ENCODE assay signal across 14 cellular contexts in the genomic region with DNA sequence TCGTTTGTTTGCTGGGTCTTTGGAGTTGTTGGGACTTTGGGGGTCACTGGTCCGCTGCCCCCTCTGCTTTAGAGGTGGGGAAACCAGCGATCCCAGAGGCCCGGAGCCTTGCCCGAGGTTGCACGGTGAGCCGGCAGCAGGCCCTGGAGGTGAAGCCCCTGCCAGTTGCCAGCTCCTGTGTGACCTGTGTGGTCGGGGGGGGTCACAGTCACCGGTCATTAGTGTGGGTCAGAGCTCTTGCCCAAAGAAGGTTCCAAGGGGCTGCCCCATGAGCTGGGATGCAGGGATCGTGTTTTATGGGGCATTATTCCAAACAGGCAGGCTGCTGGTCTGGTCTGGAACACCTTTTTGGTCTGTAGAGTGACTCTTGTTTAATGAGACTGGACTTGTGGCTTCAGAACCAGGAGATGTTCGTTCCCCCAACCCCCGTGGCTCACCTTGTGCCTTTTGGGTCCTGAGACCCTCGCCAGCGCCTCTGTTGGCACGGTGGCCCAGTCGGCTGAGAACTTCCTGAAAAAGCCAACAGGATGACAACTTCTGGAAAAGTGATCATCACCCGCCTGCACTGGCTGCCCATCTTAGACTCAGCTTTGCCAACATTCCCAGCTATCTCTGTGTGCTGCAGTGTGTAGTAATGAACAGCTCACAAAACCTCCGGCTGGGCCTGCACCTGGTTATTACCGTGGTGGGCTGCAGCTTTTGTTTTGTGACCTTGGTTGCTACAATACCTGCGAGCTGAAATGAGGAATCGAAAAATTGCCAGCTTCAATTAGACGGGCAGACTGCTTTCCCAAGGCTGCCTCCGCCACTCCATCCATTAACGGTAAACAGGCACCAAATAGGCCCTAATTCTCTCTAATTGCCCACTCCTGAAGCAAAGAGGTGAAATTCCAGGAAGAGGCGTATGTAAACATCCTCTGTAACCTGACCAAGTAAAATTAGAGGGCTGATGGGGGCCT. TPM values are rescaled to one million over a fixed set of nuclear protein-coding genes. Genes with fewer than 3 reads are reported as not detected.
DNase-seq lines count a peak whose midpoint lies in the region; ATAC-seq and TF ChIP-seq lines count a peak whose summit lies in the region.
"Had no signal": no experiment of that assay in that cellular context is flagged by ENCODE, and none has a peak within 500 bp of the region (broad histone marks: within the 10 kb centered on the region; RNA-seq: fewer than 3 reads in every experiment).

No MANE protein-coding gene starts in this region.

- H3K9me3 Mint-ChIP-seq in H9: no peaks in the 10 kb centered on the region
- no peaks in the 10 kb centered on the region for H3K9me3 Mint-ChIP-seq in brain
- H3K9me3 Mint-ChIP-seq in progenitor cell of endocrine pancreas (ENCODE audit: low read depth): no peaks in the 10 kb centered on the region
- H3K9me3 Mint-ChIP-seq: activated B cell treated with CpG ODN at 0.5 μM for 24 hours had no signal

- H3K56ac ChIP-seq in H9 (ENCODE audit: insufficient read length, low read depth, low read length): no peak overlapping the region

- no peak overlapping the region for H3K27ac ChIP-seq in H9 (ENCODE audit: insufficient read length, low read depth, low read length)
- H3K27ac ChIP-seq: HL-60, Peyer's patch had no signal

- H3K4ac ChIP-seq in H9 (ENCODE audit: low read depth, low read length): no peak overlapping the region; the same call in 1 of the 2 replicates

- H4K91ac ChIP-seq in H9 (ENCODE audit: insufficient read length, low read depth, low read length): no peak overlapping the region

- no CpG with 5 or more reads among the region's 25 CpGs for WGBS in H9 (ENCODE audit: extremely low coverage, insufficient read length, low lambda C conversion rate)

- H2AFZ ChIP-seq in H9 (ENCODE audit: low read length): no peak overlapping the region

- H2BK20ac ChIP-seq in H9 (ENCODE audit: low read depth, low read length, poor library complexity, severe bottlenecking): no peak overlapping the region

- H3K23ac ChIP-seq in H9 (ENCODE audit: insufficient read length, low read depth, low read length): no peak overlapping the region

- H3K4me1 Mint-ChIP-seq in H9: peaks cover 43 to 60% of the 10 kb centered on the region in 2 experiments
- H3K4me1 Mint-ChIP-seq in brain: peaks cover 73% of the 10 kb centered on the region
- peaks cover 57% of the 10 kb centered on the region for H3K4me1 Mint-ChIP-seq in progenitor cell of endocrine pancreas (ENCODE audit: low read depth)
- H3K4me1 Mint-ChIP-seq: activated B cell treated with CpG ODN at 0.5 μM for 24 hours had no signal

- no peak overlapping the region for H3T11ph ChIP-seq in H9 (ENCODE audit: low read length)

- H4K20me1 ChIP-seq in H9 (ENCODE audit: control insufficient read depth, insufficient read depth, insufficient read length): no peaks in the 10 kb centered on the region

- no peak overlapping the region for H2AK5ac ChIP-seq in H9 (ENCODE audit: insufficient read length, low read length)

- no peak overlapping the region for H4K8ac ChIP-seq in H9 (replicated peaks; ENCODE audit: insufficient read length, low read depth, low read length)

- no peak overlapping the region for H4K5ac ChIP-seq in H9 (ENCODE audit: insufficient read length, low read depth, low read length)

- H3K36me3 Mint-ChIP-seq in H9 (ENCODE audit: insufficient read depth in 1 of 3, low read depth in 3 of 3): no peaks in the 10 kb centered on the region
- no peaks in the 10 kb centered on the region for H3K36me3 Mint-ChIP-seq in brain
- H3K36me3 Mint-ChIP-seq in progenitor cell of endocrine pancreas (ENCODE audit: insufficient read depth): no peaks in the 10 kb centered on the region

- H3K23me2 ChIP-seq in H9 (ENCODE audit: insufficient read length, low read depth, low read length, poor library complexity, severe bottlenecking): no peaks in the 10 kb centered on the region

- ATAC-seq in HG03432 (IDR thresholded peaks at IDR 0.05; ENCODE audit: unreplicated experiment): no peak

- no peaks in the 10 kb centered on the region for H3K79me2 ChIP-seq in H9 (ENCODE audit: insufficient read depth, low read length)

- H3K4me2 ChIP-seq in H9 (ENCODE audit: insufficient read depth, insufficient read length, low read length): no peak overlapping the region

- in situ Hi-C loops in KBM-7 (cut with MboI; ENCODE audit: low pct_unique_long_range_greater_than_20kb, low sequenced_read_pairs): no loop called here

- TF ChIP-seq CTCF in H9 (conservative IDR thresholded peaks at IDR 0.05) (no peak), brain (conservative IDR thresholded peaks at IDR 0.05) (no peak), progenitor cell of endocrine pancreas (IDR thresholded peaks at IDR 0.05; ENCODE audit: unreplicated experiment) (no peak)

- H2BK15ac ChIP-seq in H9 (ENCODE audit: low read depth, low read length): no peak overlapping the region

- H3K9ac ChIP-seq in H9 (ENCODE audit: extremely low read depth, insufficient read length, low read length): no peak overlapping the region

- DNase-seq in H9 (no peak), NCI-H146 treated with DMSO at 0.1 percent for 48 hours (lab: John Stamatoyannopoulos, UW; ENCODE audit: unreplicated experiment) (peak; percentile 84), progenitor cell of endocrine pancreas (ENCODE audit: low spot score, unreplicated experiment) (no peak), NCI-H345 (lab: John Stamatoyannopoulos, UW) (no peak), KBM-7 (no peak)
- DNase-seq: activated B cell treated with CpG ODN at 0.5 μM for 24 hours; activated naive CD4-positive, alpha-beta T cell treated with Interleukin-2 at 50 U/mL for 16 hours; NCI-H446; stimulated activated CD4-positive, alpha-beta T cell treated with anti-CD3 and anti-CD28 coated beads, Interleukin-12 subunit alpha, Interleukin-12 subunit beta, amount 100 ng/mL, for 4 hours; substantia nigra had no signal

- no peaks in the 10 kb centered on the region for H3K9me3 ChIP-seq in H9 (ENCODE audit: control insufficient read depth, low read depth, low read length)
- H3K9me3 ChIP-seq: Peyer's patch had no signal

- no peak overlapping the region for H2BK5ac ChIP-seq in H9 (ENCODE audit: insufficient read length, low read length)

- H3K27me3 ChIP-seq in H9 (ENCODE audit: insufficient read depth, low read length): no peaks in the 10 kb centered on the region
- H3K27me3 ChIP-seq: Peyer's patch had no signal

- H2BK12ac ChIP-seq in H9 (ENCODE audit: insufficient read length, low read depth, low read length): no peak overlapping the region

- H3K27ac Mint-ChIP-seq in H9 (peak overlapping the region in 2 of 3 experiments; percentile 39 to 99; a peak in 2 of 7 replicates), brain (peak overlapping the region; percentile 84 to 96 (median 94)), progenitor cell of endocrine pancreas (peak overlapping the region; percentile 92)
- H3K27ac Mint-ChIP-seq: activated B cell treated with CpG ODN at 0.5 μM for 24 hours had no signal

- no peak overlapping the region for H3K18ac ChIP-seq in H9 (ENCODE audit: insufficient read length, low read depth, low read length)

- H3K27me3 Mint-ChIP-seq in H9 (ENCODE audit: low read depth) (peaks cover 2% of the 10 kb centered on the region; the same call in 1 of the 2 replicates), brain (peaks cover 12% of the 10 kb centered on the region), progenitor cell of endocrine pancreas (no peaks in the 10 kb centered on the region)
- H3K27me3 Mint-ChIP-seq: activated B cell treated with CpG ODN at 0.5 μM for 24 hours had no signal

- H2BK120ac ChIP-seq in H9 (ENCODE audit: low read depth, low read length, poor library complexity, severe bottlenecking): peak overlapping the region; percentile 3

- H3K14ac ChIP-seq in H9 (ENCODE audit: insufficient read depth, low read length): peak overlapping the region; percentile 45

- no peaks in the 10 kb centered on the region for H3K79me1 ChIP-seq in H9 (ENCODE audit: insufficient read depth, low read depth, low read length, poor library complexity, severe bottlenecking)

- peaks cover 6% of the 10 kb centered on the region; the same call in 1 of the 2 replicates for H3K4me1 ChIP-seq in H9 (ENCODE audit: insufficient read depth, low read length)
- H3K4me1 ChIP-seq: Peyer's patch had no signal

- H3K4me3 Mint-ChIP-seq in H9 (no peak overlapping the region), brain (no peak overlapping the region), progenitor cell of endocrine pancreas (ENCODE audit: low read depth) (no peak overlapping the region)
- H3K4me3 Mint-ChIP-seq: activated B cell treated with CpG ODN at 0.5 μM for 24 hours had no signal

RNA-seq across cellular contexts. Expression of gene MEG3, which starts 15.8 kb away (rescaled TPM):
- total RNA-seq in H9 (2021) (0.52 TPM in 1 of 2 replicates, not detected in the other), progenitor cell of endocrine pancreas (31.0 and 32.3 TPM in 2 replicates)
- polyA plus RNA-seq in brain (ENCODE audit: insufficient read depth, low read depth, low replicate concordance): 33.5 TPM
- total RNA-seq: activated B cell treated with CpG ODN at 0.5 μM for 24 hours had no signal

Comparison
In these comparisons a context has a peak if more than half of its experiments do, and no peak if none do; other contexts are left out.
1. RNA of gene MEG3, which starts 15.8 kb away (total RNA-seq): 31.0 to 32.3 TPM in progenitor cell of endocrine pancreas; 0.52 TPM in H9; every median in the first group is over 10 times any median in the second.
2. Peak in every context shown above with its lines, with median percentiles within 50 percentile points of each other: H3K27ac Mint-ChIP-seq.